Comparison of ENCODE assay signal across 24 cellular contexts in the genomic region with DNA sequence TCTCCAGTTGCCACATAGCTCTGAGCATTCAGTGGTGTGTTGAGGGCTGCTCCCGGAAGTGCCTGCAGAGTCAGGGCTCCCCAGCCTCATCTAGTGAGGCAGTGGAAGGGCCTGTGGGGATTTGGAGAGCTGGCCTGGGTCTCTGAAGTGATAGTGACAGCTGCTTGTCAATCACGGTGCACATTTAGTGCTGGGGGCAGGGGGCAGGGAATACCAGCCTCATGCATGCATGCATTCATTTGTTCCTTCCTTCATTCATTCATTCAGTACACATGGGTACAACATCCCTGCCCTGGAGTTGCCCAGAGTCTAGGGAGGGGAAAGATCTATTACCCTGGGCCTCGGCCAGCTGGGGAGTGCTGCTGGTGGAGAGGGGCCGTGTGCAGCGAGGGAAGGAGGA. TPM values are rescaled to one million over a fixed set of nuclear protein-coding genes. Genes with fewer than 3 reads are reported as not detected.
DNase-seq lines count a peak whose midpoint lies in the region; ATAC-seq, FAIRE-seq and TF ChIP-seq lines count a peak whose summit lies in the region.
"Had no signal": no experiment of that assay in that cellular context is flagged by ENCODE, and none has a peak within 500 bp of the region (broad histone marks: within the 10 kb centered on the region; RNA-seq: fewer than 3 reads in every experiment).

No MANE protein-coding gene starts in this region.

- 51% methylated on average over 5 of the region's 5 CpGs for WGBS in HepG2 (ENCODE audit: low lambda C conversion rate)
- 83% methylated on average over 1 of the region's 5 CpGs for WGBS in right lobe of liver (ENCODE audit: insufficient coverage, low coverage, low lambda C conversion rate, missing lambda C conversion rate)
- WGBS in trophoblast cell (ENCODE audit: extremely low coverage, insufficient coverage, insufficient read length) = no CpG with 5 or more reads among the region's 5 CpGs

- no peak overlapping the region for H4K12ac ChIP-seq in trophoblast cell (ENCODE audit: low read depth, low read length)

- POLR2A ChIA-PET in HepG2 (lab: Yijun Ruan, JAX) = interaction anchor here (1.4 kb wide), 1 partner anchor 17 kb away, joined by 4 read pairs; no protein-coding TSS in a partner anchor

- H3K9me3 Mint-ChIP-seq in glutamatergic neuron (ENCODE audit: unreplicated experiment) = peaks cover 7% of the 10 kb centered on the region

- H2BK5ac ChIP-seq in trophoblast cell (ENCODE audit: low read depth, low read length, poor library complexity) = no peak overlapping the region

- H3K79me2 ChIP-seq in HepG2 (ENCODE audit: insufficient read depth, low read length) (no peaks in the 10 kb centered on the region), trophoblast cell (ENCODE audit: control insufficient read depth, insufficient read depth, low read length, poor library complexity) (no peaks in the 10 kb centered on the region)

- no peak for TF ChIP-seq POLR2A in HepG2 (IDR thresholded peaks at IDR 0.05; ENCODE audit: insufficient read depth in 1 of 2, low read depth in 2 of 2, low read length in 2 of 2)
- no peak for TF ChIP-seq POLR2A in right lobe of liver (IDR thresholded peaks at IDR 0.05)

- CTCF ChIA-PET in HepG2 (lab: Yijun Ruan, JAX; ENCODE audit: low intra/inter-chr PET ratio, low total read pairs) = no interaction called here

- H3K4ac ChIP-seq in trophoblast cell (ENCODE audit: low read depth, low read length) = no peak overlapping the region

- FAIRE-seq in HepG2 (lab: Jason Lieb, UNC) = no peak
- FAIRE-seq: GM12891, H54 had no signal

- H3K4me1 ChIP-seq in HepG2 (ENCODE audit: insufficient read depth, low read length) (peaks cover 38% of the 10 kb centered on the region), right lobe of liver (no peaks in the 10 kb centered on the region), trophoblast cell (ENCODE audit: control insufficient read depth in 1 of 2, insufficient read depth in 2 of 2, low read length in 2 of 2) (no peaks in the 10 kb centered on the region)

- H2BK12ac ChIP-seq in trophoblast cell (ENCODE audit: low read length) = no peak overlapping the region

- no peak overlapping the region for H2AK5ac ChIP-seq in trophoblast cell (ENCODE audit: low read length)

- H2AFZ ChIP-seq in HepG2 (ENCODE audit: low read length) (no peak overlapping the region), trophoblast cell (ENCODE audit: insufficient read depth, low read length, poor library complexity) (no peak overlapping the region)
- H2AFZ ChIP-seq: GM23248 had no signal

- H3K9me3 ChIP-seq in HepG2 (ENCODE audit: low read length) (no peaks in the 10 kb centered on the region), right lobe of liver (no peaks in the 10 kb centered on the region), trophoblast cell (ENCODE audit: insufficient read depth, low read depth, low read length) (peaks cover 2% of the 10 kb centered on the region)
- H3K9me3 ChIP-seq: BLaER1 had no signal

- H3K9ac ChIP-seq in HepG2 (ENCODE audit: insufficient read depth, low read depth, low read length) (no peak overlapping the region), trophoblast cell (ENCODE audit: low read length) (no peak overlapping the region)
- H3K9ac ChIP-seq: BLaER1, GM23248 had no signal

- no peak overlapping the region for H3K14ac ChIP-seq in trophoblast cell (ENCODE audit: low read length)

- no peak overlapping the region for H2BK120ac ChIP-seq in trophoblast cell (ENCODE audit: insufficient read depth, low read length, poor library complexity)

- peaks cover 0 to 9% of the 10 kb centered on the region in 2 experiments; a peak in 1 of 5 replicates for H3K27me3 ChIP-seq in HepG2 (ENCODE audit: control insufficient read depth in 1 of 2, insufficient read depth in 2 of 2, low read length in 2 of 2)
- H3K27me3 ChIP-seq in right lobe of liver = no peaks in the 10 kb centered on the region
- H3K27me3 ChIP-seq in trophoblast cell (ENCODE audit: insufficient read depth, low read length) = no peaks in the 10 kb centered on the region
- H3K27me3 ChIP-seq: BLaER1 had no signal

- H4K8ac ChIP-seq in trophoblast cell (ENCODE audit: low read depth, low read length) = no peak overlapping the region

- intact Hi-C loops in HepG2 (cut with micrococcal nuclease; ENCODE audit: unreplicated experiment) (no loop called here), right lobe of liver (cut with DNase I) (no loop called here)

- H3K4me3 ChIP-seq in HepG2 (replicated peaks in 1 of 3; ENCODE audit: insufficient read depth in 1 of 3, low read depth in 2 of 3, low read length in 3 of 3) (no peak overlapping the region), right lobe of liver (no peak overlapping the region), trophoblast cell (ENCODE audit: low read depth, low read length) (no peak overlapping the region)
- H3K4me3 ChIP-seq: BLaER1, GM23248 had no signal

- no peak for TF ChIP-seq RAD21 in HepG2 (CRISPR knock-in tag; IDR thresholded peaks at IDR 0.05)

- H3K27me3 Mint-ChIP-seq in glutamatergic neuron (ENCODE audit: unreplicated experiment) = peaks cover 8% of the 10 kb centered on the region

- H3K27ac ChIP-seq in HepG2 (ENCODE audit: extremely low read length, insufficient read depth, low read length) (no peak overlapping the region), right lobe of liver (no peak overlapping the region), trophoblast cell (ENCODE audit: low read depth, low read length) (no peak overlapping the region)
- H3K27ac ChIP-seq: BLaER1, GM23248, HL-60 had no signal

- TF ChIP-seq EP300 in HepG2 (IDR thresholded peaks at IDR 0.05; ENCODE audit: low read depth in 2 of 2, low read length in 2 of 2) (no peak), HepG2 (CRISPR knock-in tag; IDR thresholded peaks at IDR 0.05; ENCODE audit: borderline replicate concordance) (no peak)

- peak overlapping the region; percentile 18 for H3K23ac ChIP-seq in trophoblast cell (ENCODE audit: low read length)

- H3K36me3 Mint-ChIP-seq in glutamatergic neuron (ENCODE audit: unreplicated experiment) = peaks cover 16% of the 10 kb centered on the region
- H3K36me3 Mint-ChIP-seq: CD14-positive monocyte; CD4-positive, alpha-beta memory T cell had no signal

- H3K27ac Mint-ChIP-seq in glutamatergic neuron (ENCODE audit: unreplicated experiment) = peak overlapping the region; percentile 64
- H3K27ac Mint-ChIP-seq: CD14-positive monocyte; CD4-positive, alpha-beta memory T cell had no signal

- no peaks in the 10 kb centered on the region for H4K20me1 ChIP-seq in HepG2 (ENCODE audit: insufficient read depth, low read length)
- H4K20me1 ChIP-seq: BLaER1 had no signal

- no peaks in the 10 kb centered on the region for H3K79me1 ChIP-seq in trophoblast cell (ENCODE audit: low read length)

- H3K36me3 ChIP-seq in HepG2 (replicated peaks in 1 of 2; ENCODE audit: control insufficient read depth in 1 of 2, insufficient read depth in 2 of 2, low read length in 2 of 2) (no peaks in the 10 kb centered on the region), right lobe of liver (no peaks in the 10 kb centered on the region), trophoblast cell (ENCODE audit: control insufficient read depth in 1 of 2, insufficient read depth in 2 of 2, low read length in 2 of 2) (no peaks in the 10 kb centered on the region)
- H3K36me3 ChIP-seq: BLaER1 had no signal

- H4K91ac ChIP-seq in trophoblast cell (ENCODE audit: low read depth, low read length) = no peak overlapping the region

- no peak overlapping the region for H3K18ac ChIP-seq in trophoblast cell (ENCODE audit: low read length)

- in situ Hi-C loops in HepG2 (cut with HindIII; ENCODE audit: extremely low pct_ligation_motif_present, low pct_unique_long_range_greater_than_20kb) = no loop called here

- no TSS peak for BruUV-seq in HepG2 (replicated peaks; lab: Mats Ljungman, UMichigan)

- ATAC-seq in HepG2 = peak; percentile 39; the same call in 2 of the 3 replicates
- no peak for ATAC-seq in right lobe of liver

- H3K4me3 Mint-ChIP-seq in glutamatergic neuron (ENCODE audit: unreplicated experiment) = no peak overlapping the region
- H3K4me3 Mint-ChIP-seq: CD14-positive monocyte; CD4-positive, alpha-beta memory T cell had no signal

- no peak for DNase-seq in HepG2 (ENCODE audit: low spot score)
- DNase-seq in right lobe of liver = no peak
- DNase-seq in glutamatergic neuron = no peak
- no peak for DNase-seq in trophoblast cell
- no peak for DNase-seq in mucosa of gallbladder (ENCODE audit: low spot score)
- DNase-seq in stimulated activated CD4-positive, alpha-beta T cell treated with anti-CD3 and anti-CD28 coated beads, Interleukin-15, amount 100 ng/mL, for 24 hours = no peak
- no peak for DNase-seq in stimulated activated naive CD4-positive, alpha-beta T cell treated with Interleukin-2 at 50 U/mL for 16 hours (lab: John Stamatoyannopoulos, UW)
- DNase-seq: 8988T; CD4-positive, alpha-beta memory T cell; DMS153; DND-41; EL; GM23248; HCEC 1CT; IMR-90 had no signal

- no peak overlapping the region for H3K4me2 ChIP-seq in HepG2 (ENCODE audit: low read depth, low read length)
- no peak overlapping the region for H3K4me2 ChIP-seq in trophoblast cell (ENCODE audit: low read length)
- H3K4me2 ChIP-seq: BLaER1 had no signal

- TF ChIP-seq CTCF in HepG2 (CRISPR knock-in tag; IDR thresholded peaks at IDR 0.05) (no peak), right lobe of liver (IDR thresholded peaks at IDR 0.05) (no peak), glutamatergic neuron (IDR thresholded peaks at IDR 0.05; ENCODE audit: partially characterized antibody, unreplicated experiment) (no peak)

- peaks cover 8% of the 10 kb centered on the region for H3K4me1 Mint-ChIP-seq in glutamatergic neuron (ENCODE audit: low read depth, unreplicated experiment)
- H3K4me1 Mint-ChIP-seq: CD14-positive monocyte had no signal

RNA-seq across cellular contexts. Expression of gene STH, which starts 11.3 kb away (rescaled TPM):
- not detected in 2 replicates for total RNA-seq in HepG2 (2016; rRNA removed; fragmentation: Illumina TruSeq; extraction: Trizol)
- total RNA-seq in HepG2 (2016; cell fraction: cytosol; rRNA removed; fragmentation: Illumina TruSeq; extraction: Trizol; ENCODE audit: low read depth) = not detected in 2 replicates
- not detected in 2 replicates for total RNA-seq in HepG2 (2016; cell fraction: insoluble cytoplasmic fraction; rRNA removed; fragmentation: Illumina TruSeq; extraction: Trizol)
- not detected in 2 replicates for total RNA-seq in HepG2 (2016; cell fraction: membrane; rRNA removed; fragmentation: Illumina TruSeq; extraction: Trizol)
- total RNA-seq in HepG2 (2016; cell fraction: nucleus; rRNA removed; fragmentation: Illumina TruSeq; extraction: Trizol) = not detected in 2 replicates
- 0.37 TPM in 1 of 2 replicates, not detected in the other for polyA plus RNA-seq in HepG2 (2011; rRNA removed)
- polyA plus RNA-seq in HepG2 (2011; cell fraction: cytosol; rRNA removed) = not detected in 2 replicates
- polyA plus RNA-seq in HepG2 (2011; cell fraction: nucleus; rRNA removed) = not detected in 2 replicates
- polyA plus RNA-seq in HepG2 (2012) = not detected in 2 replicates
- polyA plus RNA-seq in HepG2 (2016; cell fraction: cytosol; fragmentation: Illumina TruSeq; extraction: Trizol; ENCODE audit: low read depth) = not detected in 2 replicates
- not detected in 2 replicates for polyA plus RNA-seq in HepG2 (2016; cell fraction: insoluble cytoplasmic fraction; fragmentation: Illumina TruSeq; extraction: Trizol; ENCODE audit: low read depth)
- polyA plus RNA-seq in HepG2 (2016; cell fraction: membrane; fragmentation: Illumina TruSeq; extraction: Trizol; ENCODE audit: low read depth) = not detected in 2 replicates
- polyA plus RNA-seq in HepG2 (2016; cell fraction: nucleus; fragmentation: Illumina TruSeq; extraction: Trizol; ENCODE audit: insufficient read depth, low read depth) = not detected in 2 replicates
- 0.78 TPM in 1 of 2 replicates, not detected in the other for polyA minus RNA-seq in HepG2 (2011; rRNA and poly(A)+ RNA removed; ENCODE audit: low replicate concordance)
- not detected in 2 replicates for polyA minus RNA-seq in HepG2 (2011; cell fraction: cytosol; rRNA and poly(A)+ RNA removed)
- polyA minus RNA-seq in HepG2 (2011; cell fraction: nucleus; rRNA and poly(A)+ RNA removed) = not detected in 2 replicates
- not detected for total RNA-seq in right lobe of liver
- 4.1 TPM for total RNA-seq in glutamatergic neuron (ENCODE audit: unreplicated experiment)
- polyA plus RNA-seq in trophoblast cell (2013) = not detected in 2 replicates
- not detected for total RNA-seq in mucosa of gallbladder
- total RNA-seq: A673; CD4-positive, alpha-beta memory T cell; G401; GM23248; HT1080; IMR-90 had no signal
- polyA plus RNA-seq: AG04450; CD14-positive monocyte; CD4-positive, alpha-beta memory T cell; GM23248; IMR-90 had no signal
